Comparison of ENCODE assay signal across 21 cellular contexts in genomic region chr2:241910604-241911520, GRCh38. TPM values are rescaled to one million over a fixed set of nuclear protein-coding genes. Genes with fewer than 3 reads are reported as not detected.
DNase-seq lines count a peak whose midpoint lies in the region; ATAC-seq, FAIRE-seq and TF ChIP-seq lines count a peak whose summit lies in the region.
"Had no signal": no experiment of that assay in that cellular context is flagged by ENCODE, and none has a peak within 500 bp of the region (broad histone marks: within the 10 kb centered on the region; RNA-seq: fewer than 3 reads in every experiment).

No MANE protein-coding gene starts in this region.

- no peak for TF ChIP-seq EP300 in H1 (IDR thresholded peaks at IDR 0.05; ENCODE audit: borderline replicate concordance in 1 of 2, low read depth in 2 of 2, low read length in 2 of 2)
- TF ChIP-seq EP300 in ovary (IDR thresholded peaks at IDR 0.05): no peak

- H2AFZ ChIP-seq in GM23338 (no peak overlapping the region), H9 (ENCODE audit: low read length) (no peak overlapping the region), H1 (ENCODE audit: low read length) (no peak overlapping the region)

- no peak overlapping the region for H3K4me3 Mint-ChIP-seq in GM23338
- H3K4me3 Mint-ChIP-seq in H9: no peak overlapping the region

- H2BK20ac ChIP-seq in H9 (ENCODE audit: low read depth, low read length, poor library complexity, severe bottlenecking) (no peak overlapping the region), H1 (ENCODE audit: low read length) (no peak overlapping the region)

- H3K23me2 ChIP-seq in H9 (ENCODE audit: insufficient read length, low read depth, low read length, poor library complexity, severe bottlenecking): no peaks in the 10 kb centered on the region
- peaks cover 4% of the 10 kb centered on the region; the same call in 1 of the 2 replicates for H3K23me2 ChIP-seq in H1 (ENCODE audit: low read depth, low read length)

- H3K27ac ChIP-seq in GM23338 (ENCODE audit: low read depth) (0 out of 2 replicates have a peak overlapping the region, but pooled peaks have one; percentile 10), H9 (ENCODE audit: insufficient read length, low read depth, low read length) (no peak overlapping the region), H1 (ENCODE audit: low read depth, low read length) (no peak overlapping the region), ovary (no peak overlapping the region)
- H3K27ac ChIP-seq: SK-N-MC had no signal

- H3K9me3 ChIP-seq in H9 (ENCODE audit: control insufficient read depth, low read depth, low read length): no peaks in the 10 kb centered on the region
- H3K9me3 ChIP-seq in H1 (ENCODE audit: insufficient read depth in 2 of 2, low read depth in 1 of 2, low read length in 1 of 2): peaks cover 0 to 7% of the 10 kb centered on the region in 2 experiments; a peak in 1 of 4 replicates
- no peaks in the 10 kb centered on the region for H3K9me3 ChIP-seq in ovary

- H4K20me1 ChIP-seq in GM23338 (replicated peaks; ENCODE audit: insufficient read depth): no peaks in the 10 kb centered on the region; the same call in 1 of the 2 replicates
- H4K20me1 ChIP-seq in H9 (ENCODE audit: control insufficient read depth, insufficient read depth, insufficient read length): no peaks in the 10 kb centered on the region
- H4K20me1 ChIP-seq in H1 (replicated peaks in 1 of 2; ENCODE audit: control insufficient read depth in 1 of 2, insufficient read depth in 2 of 2, low read length in 2 of 2): peaks cover 0 to 3% of the 10 kb centered on the region in 2 experiments

- no peak overlapping the region for H3K27ac Mint-ChIP-seq in GM23338
- peak overlapping the region in 1 of 3 experiments; percentile 85; a peak in 1 of 7 replicates for H3K27ac Mint-ChIP-seq in H9

- H4K8ac ChIP-seq in H9 (replicated peaks; ENCODE audit: insufficient read length, low read depth, low read length) (no peak overlapping the region), H1 (ENCODE audit: extremely low read depth, insufficient read depth, low read length) (no peak overlapping the region; the same call in 1 of the 2 replicates)

- no peak overlapping the region for H3K4me3 ChIP-seq in GM23338
- no peak overlapping the region for H3K4me3 ChIP-seq in H1 (ENCODE audit: extremely low read depth in 1 of 4, insufficient read depth in 2 of 4, low read depth in 3 of 4, low read length in 4 of 4)
- H3K4me3 ChIP-seq in ovary: no peak overlapping the region
- H3K4me3 ChIP-seq: SK-N-MC had no signal

- H3K56ac ChIP-seq in H9 (ENCODE audit: insufficient read length, low read depth, low read length) (no peak overlapping the region), H1 (replicated peaks; ENCODE audit: insufficient read length, low read depth, low read length) (no peak overlapping the region)

- DNase-seq in GM23338 (ENCODE audit: low spot score) (no peak), H9 (peak; percentile 22), H1 (ENCODE audit: low read depth in 1 of 2, low spot score in 2 of 2) (peak in 1 of 2 experiments; percentile 37), posterior vena cava (ENCODE audit: low spot score) (peak; percentile 56), ovary (no peak), HK-2 (ENCODE audit: unreplicated experiment) (no peak), occipital lobe (lab: John Stamatoyannopoulos, UW) (no peak)
- DNase-seq: ACHN, C1 segment of cervical spinal cord, DMS79 treated with DMSO at 0.1 percent for 48 hours, HCEC 1CT, KBM-7, NCI-H1105, NCI-H1694, NCI-H2081 treated with DMSO at 0.1 percent for 48 hours, NCI-H510A treated with DMSO at 0.1 percent for 48 hours, NCI-H774, OCI-M1, SHP77 had no signal

- POLR2A ChIA-PET in H1 (lab: Charles Lee; ENCODE audit: partially characterized antibody): no interaction called here

- H2BK5ac ChIP-seq in H9 (ENCODE audit: insufficient read length, low read length) (no peak overlapping the region), H1 (ENCODE audit: low read depth, low read length) (no peak overlapping the region)

- H3T11ph ChIP-seq in H9 (ENCODE audit: low read length): no peak overlapping the region

- H3K36me3 Mint-ChIP-seq in GM23338 (ENCODE audit: low read depth): no peaks in the 10 kb centered on the region; the same call in 2 of the 3 replicates
- H3K36me3 Mint-ChIP-seq in H9 (ENCODE audit: insufficient read depth in 1 of 3, low read depth in 3 of 3): peaks cover 2 to 8% (median 3%) of the 10 kb centered on the region in 3 experiments; a peak in 4 of 7 replicates

- H3K23ac ChIP-seq in H9 (ENCODE audit: insufficient read length, low read depth, low read length) (no peak overlapping the region), H1 (ENCODE audit: insufficient read length) (no peak overlapping the region)

- H3K4me2 ChIP-seq in GM23338 (peak overlapping the region; percentile 63; the same call in 1 of the 2 replicates), H9 (ENCODE audit: insufficient read depth, insufficient read length, low read length) (no peak overlapping the region), H1 (ENCODE audit: insufficient read depth in 1 of 2, low read depth in 2 of 2, low read length in 2 of 2) (no peak overlapping the region)

- H3K4me1 ChIP-seq in GM23338 (ENCODE audit: insufficient read depth) (peaks cover 18% of the 10 kb centered on the region), H9 (ENCODE audit: insufficient read depth, low read length) (peaks cover 3% of the 10 kb centered on the region; the same call in 1 of the 2 replicates), H1 (replicated peaks in 1 of 4; ENCODE audit: control insufficient read depth in 3 of 4, insufficient read depth in 4 of 4, low read length in 3 of 4) (peaks cover 0 to 6% (median 5%) of the 10 kb centered on the region in 4 experiments; a peak in 3 of 7 replicates), ovary (ENCODE audit: insufficient read depth) (peaks cover 9% of the 10 kb centered on the region)

- no peak overlapping the region for H4K5ac ChIP-seq in H9 (ENCODE audit: insufficient read length, low read depth, low read length)
- no peak overlapping the region for H4K5ac ChIP-seq in H1 (ENCODE audit: insufficient read length, low read depth, low read length)

- peaks cover 20% of the 10 kb centered on the region for H3K4me1 Mint-ChIP-seq in GM23338
- H3K4me1 Mint-ChIP-seq in H9: peaks cover 21 to 23% of the 10 kb centered on the region in 2 experiments

- CTCF ChIA-PET in H1 (lab: Charles Lee; ENCODE audit: partially characterized antibody): interaction anchor here (0.6 to 1.3 kb wide), 3 partner anchors 13 to 811 kb away, joined by 3 read pairs; no protein-coding TSS in a partner anchor

- no peaks in the 10 kb centered on the region for H3K36me3 ChIP-seq in GM23338 (ENCODE audit: insufficient read depth)
- no peaks in the 10 kb centered on the region for H3K36me3 ChIP-seq in H1 (ENCODE audit: control insufficient read depth in 2 of 4, insufficient read depth in 4 of 4, low read length in 3 of 4)
- H3K36me3 ChIP-seq in ovary: no peaks in the 10 kb centered on the region

- H3K9ac ChIP-seq in H9 (ENCODE audit: extremely low read depth, insufficient read length, low read length): no peak overlapping the region
- no peak overlapping the region for H3K9ac ChIP-seq in H1 (replicated peaks in 1 of 4; ENCODE audit: extremely low read depth in 1 of 4, low read depth in 3 of 4, low read length in 3 of 4)

- H2BK12ac ChIP-seq in H9 (ENCODE audit: insufficient read length, low read depth, low read length): no peak overlapping the region
- H2BK12ac ChIP-seq in H1 (ENCODE audit: low read depth, low read length): no peak overlapping the region; the same call in 1 of the 2 replicates

- H2BK120ac ChIP-seq in H9 (ENCODE audit: low read depth, low read length, poor library complexity, severe bottlenecking) (no peak overlapping the region), H1 (replicated peaks; ENCODE audit: low read depth, low read length) (no peak overlapping the region)

- H2AK5ac ChIP-seq in H9 (ENCODE audit: insufficient read length, low read length) (no peak overlapping the region), H1 (ENCODE audit: low read depth, low read length) (no peak overlapping the region)

- TF ChIP-seq CTCF in GM23338 (conservative IDR thresholded peaks at IDR 0.05; ENCODE audit: low read depth in 2 of 2) (no peak), H9 (conservative IDR thresholded peaks at IDR 0.05) (no peak), H1 (IDR thresholded peaks at IDR 0.05; ENCODE audit: control extremely low read depth in 1 of 3, insufficient read depth in 1 of 3, low read depth in 1 of 3, low read length in 3 of 3) (no peak), ovary (IDR thresholded peaks at IDR 0.05) (no peak)

- peaks cover 8% of the 10 kb centered on the region for H3K27me3 Mint-ChIP-seq in GM23338 (ENCODE audit: insufficient read depth, low read depth, poor library complexity)
- no peaks in the 10 kb centered on the region; the same call in 1 of the 2 replicates for H3K27me3 Mint-ChIP-seq in H9 (ENCODE audit: low read depth)

- no peak overlapping the region for H3K18ac ChIP-seq in H9 (ENCODE audit: insufficient read length, low read depth, low read length)
- no peak overlapping the region for H3K18ac ChIP-seq in H1 (ENCODE audit: extremely low read depth, low read length)

- no peak for TF ChIP-seq RAD21 in H1 (IDR thresholded peaks at IDR 0.05 in 1 of 2, conservative IDR thresholded peaks at IDR 0.05 in 1 of 2; ENCODE audit: low read depth in 2 of 2, low read length in 2 of 2)

- no peak overlapping the region for H3K14ac ChIP-seq in H9 (ENCODE audit: insufficient read depth, low read length)
- no peak overlapping the region for H3K14ac ChIP-seq in H1 (ENCODE audit: insufficient read length)

- H2BK15ac ChIP-seq in H9 (ENCODE audit: low read depth, low read length) (no peak overlapping the region), H1 (ENCODE audit: low read length) (no peak overlapping the region; the same call in 1 of the 2 replicates)

- no CpG with 5 or more reads among the region's 26 CpGs for WGBS in H9 (ENCODE audit: extremely low coverage, insufficient read length, low lambda C conversion rate)
- whole genome bisulfite sequencing in H1 (ENCODE audit: extremely low coverage in 1 of 2, insufficient coverage in 1 of 2, insufficient read length in 1 of 2, insufficient replicate concordance in 2 of 2, low coverage in 1 of 2, low lambda C conversion rate in 2 of 2, missing lambda C conversion rate in 1 of 2), 2 experiments: 84% methylated on average over 26 of the region's 26 CpGs; no CpG with 5 or more reads in 1 of the 2 experiments
- 92 to 95% (median 93%) methylated on average over 26 of the region's 26 CpGs for WGBS in ovary, 3 donors

- no peaks in the 10 kb centered on the region for H3K9me2 ChIP-seq in GM23338 (ENCODE audit: insufficient read depth)

- no peak overlapping the region for H4K91ac ChIP-seq in H9 (ENCODE audit: insufficient read length, low read depth, low read length)
- peak overlapping the region; percentile 30 for H4K91ac ChIP-seq in H1 (replicated peaks; ENCODE audit: insufficient read length, low read length)

- no peaks in the 10 kb centered on the region for H3K79me1 ChIP-seq in H9 (ENCODE audit: insufficient read depth, low read depth, low read length, poor library complexity, severe bottlenecking)
- no peaks in the 10 kb centered on the region for H3K79me1 ChIP-seq in H1 (ENCODE audit: low read depth, low read length)

- ATAC-seq in GM23338: no peak; the same call in 1 of the 3 replicates

- H3K4ac ChIP-seq in H9 (ENCODE audit: low read depth, low read length) (no peak overlapping the region; the same call in 1 of the 2 replicates), H1 (replicated peaks; ENCODE audit: insufficient read length, low read depth, low read length) (no peak overlapping the region)

- TF ChIP-seq POLR2A in H1 (IDR thresholded peaks at IDR 0.05; ENCODE audit: control extremely low read depth in 1 of 2, low read depth in 2 of 2, low read length in 2 of 2): no peak
- no peak for TF ChIP-seq POLR2A in ovary (IDR thresholded peaks at IDR 0.05)

- no peak for FAIRE-seq in H1 (lab: Jason Lieb, UNC)

- H3F3A ChIP-seq in GM23338 (replicated peaks; ENCODE audit: low read depth): 0 out of 2 replicates have a peak, but pooled peaks cover 2% of the 10 kb centered on the region

- H3K79me2 ChIP-seq in GM23338 (replicated peaks; ENCODE audit: insufficient read depth): no peaks in the 10 kb centered on the region
- no peaks in the 10 kb centered on the region for H3K79me2 ChIP-seq in H9 (ENCODE audit: insufficient read depth, low read length)
- H3K79me2 ChIP-seq in H1 (ENCODE audit: control insufficient read depth in 1 of 2, insufficient read depth in 2 of 2, low read length in 2 of 2): no peaks in the 10 kb centered on the region

- H3K9me3 Mint-ChIP-seq in GM23338 (no peaks in the 10 kb centered on the region; the same call in 2 of the 3 replicates), H9 (peaks cover 0 to 2% of the 10 kb centered on the region in 2 experiments; a peak in 3 of 5 replicates)

- intact Hi-C loops in posterior vena cava (cut with DNase I) (no loop called here), ovary (cut with DNase I) (no loop called here)

- no peaks in the 10 kb centered on the region for H3K27me3 ChIP-seq in GM23338 (ENCODE audit: insufficient read depth)
- no peaks in the 10 kb centered on the region for H3K27me3 ChIP-seq in H9 (ENCODE audit: insufficient read depth, low read length)
- H3K27me3 ChIP-seq in H1 (replicated peaks in 1 of 4; ENCODE audit: control insufficient read depth in 3 of 4, extremely low read depth in 1 of 4, insufficient read depth in 3 of 4, low read length in 3 of 4): no peaks in the 10 kb centered on the region
- no peaks in the 10 kb centered on the region for H3K27me3 ChIP-seq in ovary

RNA-seq across cellular contexts. Expression of gene RTP5, which starts 41.3 kb away (rescaled TPM):
- 0.50 TPM in 1 of 2 replicates, not detected in the other for total RNA-seq in GM23338 (2014; rRNA removed; shearing (Covaris generic))
- polyA plus RNA-seq in GM23338 (2016; fragmentation: Nextera tagmentation; extraction: Ambion mirVana) (not detected in 2 replicates), H1 (2011; rRNA removed) (0.03 TPM in 1 of 2 replicates, not detected in the other), ovary (not detected)
- total RNA-seq in H9 (2021) (not detected in 2 replicates), posterior vena cava (under 1 TPM in 1 of 2 donors, not detected in 1; 0.10 TPM), ovary (under 1 TPM in 1 of 7 donors, not detected in 6; 0.10 TPM), occipital lobe (2.5 TPM)
- total RNA-seq in H1 (2021; fragmentation: NEBNext Ultra II Directional; extraction: Animal tissue kit (Norgen Biotek cat#: 25700)): not detected in 2 replicates
- not detected for polyA plus RNA-seq in H1 (2011; cell fraction: cytosol; rRNA removed)
- polyA plus RNA-seq in H1 (2011; cell fraction: nucleus; rRNA removed): not detected
- polyA plus RNA-seq in H1 (2012, experiment 1 of 2): not detected in 4 replicates
- polyA plus RNA-seq in H1 (2012, experiment 2 of 2): not detected
- polyA plus RNA-seq in H1 (2013, experiment 1 of 2): not detected
- polyA plus RNA-seq in H1 (2013, experiment 2 of 2): not detected
- polyA minus RNA-seq in H1 (2011; rRNA and poly(A)+ RNA removed): not detected in 2 replicates
- polyA minus RNA-seq in H1 (2011; cell fraction: cytosol; rRNA and poly(A)+ RNA removed): not detected
- not detected for polyA minus RNA-seq in H1 (2011; cell fraction: nucleus; rRNA and poly(A)+ RNA removed)
- total RNA-seq: RPMI7951 had no signal

RNA-seq across cellular contexts. Expression of gene PDCD1, which starts 52.2 kb away (rescaled TPM):
- 0.38 and 1.8 TPM in 2 replicates for total RNA-seq in GM23338 (2014; rRNA removed; shearing (Covaris generic))
- polyA plus RNA-seq in GM23338 (2016; fragmentation: Nextera tagmentation; extraction: Ambion mirVana) (0.23 and 0.34 TPM in 2 replicates), H1 (2011; rRNA removed) (1.1 and 1.5 TPM in 2 replicates), ovary (under 1 TPM in 1 of 2 donors, not detected in 1; 0.17 TPM)
- total RNA-seq in H9 (2021) (1.4 and 1.6 TPM in 2 replicates), posterior vena cava (under 1 TPM in 1 of 2 donors, not detected in 1; 0.38 TPM), ovary (under 1 TPM in 6 of 7 donors, not detected in 1; 0.13 to 0.57 (median 0.29) TPM), occipital lobe (not detected)
- total RNA-seq in H1 (2021; fragmentation: NEBNext Ultra II Directional; extraction: Animal tissue kit (Norgen Biotek cat#: 25700)): 0.48 and 0.73 TPM in 2 replicates
- polyA plus RNA-seq in H1 (2011; cell fraction: cytosol; rRNA removed): 1.1 TPM
- polyA plus RNA-seq in H1 (2011; cell fraction: nucleus; rRNA removed): 1.8 TPM
- 0.37 to 0.80 TPM (median 0.56 TPM) in 4 replicates for polyA plus RNA-seq in H1 (2012, experiment 1 of 2)
- polyA plus RNA-seq in H1 (2012, experiment 2 of 2): 0.41 TPM
- polyA plus RNA-seq in H1 (2013, experiment 1 of 2): 1.5 TPM
- polyA plus RNA-seq in H1 (2013, experiment 2 of 2): 1.5 TPM
- 0.22 and 0.24 TPM in 2 replicates for polyA minus RNA-seq in H1 (2011; rRNA and poly(A)+ RNA removed)
- 2.5 TPM for polyA minus RNA-seq in H1 (2011; cell fraction: cytosol; rRNA and poly(A)+ RNA removed)
- 0.30 TPM for polyA minus RNA-seq in H1 (2011; cell fraction: nucleus; rRNA and poly(A)+ RNA removed)
- total RNA-seq: RPMI7951 had no signal

Comparison
In these comparisons a context has a peak if more than half of its experiments do, and no peak if none do; other contexts are left out.
1. DNase-seq: peak in H9 (single experiment) and posterior vena cava (single experiment); none in GM23338 (single experiment), ovary (0 of 5), HK-2 (single experiment) and occipital lobe (single experiment).